Comparison of ENCODE assay signal across 8 cellular contexts in genomic region chr15:51382787-51383186, GRCh38. TPM values are rescaled to one million over a fixed set of nuclear protein-coding genes. Genes with fewer than 3 reads are reported as not detected.
DNase-seq lines count a peak whose midpoint lies in the region; ATAC-seq, FAIRE-seq and TF ChIP-seq lines count a peak whose summit lies in the region.

No MANE protein-coding gene starts in this region.

- ATAC-seq in activated T-cell treated with anti-CD3 and anti-CD28 coated beads, Interleukin-2, amount 50 U/mL, for 72 hours (replicated peaks in 1 of 2) = no peak
- ATAC-seq in HG02763 (IDR thresholded peaks at IDR 0.05; ENCODE audit: unreplicated experiment) (no peak), GM19455 (IDR thresholded peaks at IDR 0.05; ENCODE audit: unreplicated experiment) (no peak)

- H2BK12ac ChIP-seq in H1 (ENCODE audit: low read depth, low read length) = no peak overlapping the region
- no peak overlapping the region for H2BK12ac ChIP-seq in trophoblast cell (ENCODE audit: low read length)

- H2AFZ ChIP-seq in H1 (ENCODE audit: low read length) (no peak overlapping the region), trophoblast cell (ENCODE audit: insufficient read depth, low read length, poor library complexity) (no peak overlapping the region)

- peaks cover 19% of the 10 kb centered on the region for H3K27me3 Mint-ChIP-seq in activated T-cell treated with anti-CD3 and anti-CD28 coated beads, Interleukin-2, amount 50 U/mL, for 72 hours (ENCODE audit: low read depth)

- H4K5ac ChIP-seq in H1 (ENCODE audit: insufficient read length, low read depth, low read length) = no peak overlapping the region

- no peak overlapping the region for H3K4me2 ChIP-seq in H1 (ENCODE audit: insufficient read depth in 1 of 2, low read depth in 2 of 2, low read length in 2 of 2)
- H3K4me2 ChIP-seq in trophoblast cell (ENCODE audit: low read length) = no peak overlapping the region

- no peak overlapping the region for H4K8ac ChIP-seq in H1 (ENCODE audit: extremely low read depth, insufficient read depth, low read length)
- no peak overlapping the region for H4K8ac ChIP-seq in trophoblast cell (ENCODE audit: low read depth, low read length)

- no TSS peak for BruUV-seq in A673 (replicated peaks; lab: Mats Ljungman, UMichigan)

- TF ChIP-seq RAD21 in H1 (IDR thresholded peaks at IDR 0.05 in 1 of 2, conservative IDR thresholded peaks at IDR 0.05 in 1 of 2; ENCODE audit: low read depth in 2 of 2, low read length in 2 of 2) = peak; percentile 42 to 60

- no peak overlapping the region for H3K9ac ChIP-seq in H1 (replicated peaks in 1 of 4; ENCODE audit: extremely low read depth in 1 of 4, low read depth in 3 of 4, low read length in 3 of 4)
- H3K9ac ChIP-seq in trophoblast cell (ENCODE audit: low read length) = no peak overlapping the region

- DNase-seq in A673 (ENCODE audit: low spot score) (peak; percentile 68), GM12865 (ENCODE audit: low read depth) (peak; percentile 41), NCI-H226 (peak; percentile 50), H1 (ENCODE audit: low read depth in 1 of 2, low spot score in 2 of 2) (peak in 1 of 2 experiments; percentile 61), trophoblast cell (peak; percentile 35 to 65)
- DNase-seq in activated T-cell treated with anti-CD3 and anti-CD28 coated beads, Interleukin-2, amount 50 U/mL, for 72 hours = no peak

- H4K91ac ChIP-seq in H1 (replicated peaks; ENCODE audit: insufficient read length, low read length) (no peak overlapping the region), trophoblast cell (ENCODE audit: low read depth, low read length) (no peak overlapping the region)

- H2BK15ac ChIP-seq in H1 (ENCODE audit: low read length) = no peak overlapping the region

- H3K27ac ChIP-seq in A673 (ENCODE audit: low read depth, low read length, poor library complexity, severe bottlenecking) (no peak overlapping the region), H1 (ENCODE audit: low read depth, low read length) (no peak overlapping the region), trophoblast cell (ENCODE audit: low read depth, low read length) (no peak overlapping the region)

- no peaks in the 10 kb centered on the region for H3K79me1 ChIP-seq in H1 (ENCODE audit: low read depth, low read length)
- H3K79me1 ChIP-seq in trophoblast cell (ENCODE audit: low read length) = peaks cover 6% of the 10 kb centered on the region

- no peak overlapping the region for H3K27ac Mint-ChIP-seq in activated T-cell treated with anti-CD3 and anti-CD28 coated beads, Interleukin-2, amount 50 U/mL, for 72 hours

- intact Hi-C loops in A673 (cut with micrococcal nuclease; ENCODE audit: unreplicated experiment) = loop anchor here (5.0 kb wide), 1 partner anchor 155 kb away; no protein-coding TSS in a partner anchor

- H2BK120ac ChIP-seq in H1 (replicated peaks; ENCODE audit: low read depth, low read length) = no peak overlapping the region
- H2BK120ac ChIP-seq in trophoblast cell (ENCODE audit: insufficient read depth, low read length, poor library complexity) = no peak overlapping the region

- H3K18ac ChIP-seq in H1 (ENCODE audit: extremely low read depth, low read length) (no peak overlapping the region), trophoblast cell (ENCODE audit: low read length) (no peak overlapping the region)

- TF ChIP-seq EP300 in H1 (IDR thresholded peaks at IDR 0.05; ENCODE audit: borderline replicate concordance in 1 of 2, low read depth in 2 of 2, low read length in 2 of 2) = no peak

- no peak overlapping the region for H4K12ac ChIP-seq in trophoblast cell (ENCODE audit: low read depth, low read length)

- H3K4me1 ChIP-seq in A673 (ENCODE audit: insufficient read depth, low read length, poor library complexity, severe bottlenecking) (no peaks in the 10 kb centered on the region), H1 (replicated peaks in 1 of 4; ENCODE audit: control insufficient read depth in 3 of 4, insufficient read depth in 4 of 4, low read length in 3 of 4) (no peaks in the 10 kb centered on the region; a peak in 1 of 7 replicates), trophoblast cell (ENCODE audit: control insufficient read depth in 1 of 2, insufficient read depth in 2 of 2, low read length in 2 of 2) (no peaks in the 10 kb centered on the region)

- POLR2A ChIA-PET in A673 (lab: Charles Lee; ENCODE audit: low non-redundant PET) = interaction anchor here (0.6 kb wide), 1 partner anchor 281 kb away, joined by 3 read pairs; no protein-coding TSS in a partner anchor
- POLR2A ChIA-PET in H1 (lab: Charles Lee; ENCODE audit: partially characterized antibody) = no interaction called here

- H2BK5ac ChIP-seq in H1 (ENCODE audit: low read depth, low read length) (no peak overlapping the region), trophoblast cell (ENCODE audit: low read depth, low read length, poor library complexity) (no peak overlapping the region)

- H2AK5ac ChIP-seq in H1 (ENCODE audit: low read depth, low read length) (no peak overlapping the region), trophoblast cell (ENCODE audit: low read length) (no peak overlapping the region)

- H3K14ac ChIP-seq in H1 (ENCODE audit: insufficient read length) (no peak overlapping the region), trophoblast cell (ENCODE audit: low read length) (no peak overlapping the region)

- WGBS in H1 (ENCODE audit: extremely low coverage in 1 of 2, insufficient coverage in 1 of 2, insufficient read length in 1 of 2, insufficient replicate concordance in 2 of 2, low coverage in 1 of 2, low lambda C conversion rate in 2 of 2, missing lambda C conversion rate in 1 of 2), 2 experiments = 50% methylated on average over 4 of the region's 4 CpGs; no CpG with 5 or more reads in 1 of the 2 experiments
- WGBS in trophoblast cell (ENCODE audit: extremely low coverage, insufficient coverage, insufficient read length) = no CpG with 5 or more reads among the region's 4 CpGs

- H3K23me2 ChIP-seq in H1 (ENCODE audit: low read depth, low read length) = no peaks in the 10 kb centered on the region

- no peak overlapping the region for H2BK20ac ChIP-seq in H1 (ENCODE audit: low read length)

- peak; percentile 45 for FAIRE-seq in H1 (lab: Jason Lieb, UNC)

- no peaks in the 10 kb centered on the region for H4K20me1 ChIP-seq in H1 (replicated peaks in 1 of 2; ENCODE audit: control insufficient read depth in 1 of 2, insufficient read depth in 2 of 2, low read length in 2 of 2)

- H3K4ac ChIP-seq in H1 (replicated peaks; ENCODE audit: insufficient read length, low read depth, low read length) (no peak overlapping the region), trophoblast cell (ENCODE audit: low read depth, low read length) (no peak overlapping the region)

- H3K4me3 ChIP-seq in A673 (ENCODE audit: low read depth, low read length, poor library complexity, severe bottlenecking) (no peak overlapping the region), GM12865 (ENCODE audit: low read depth, low read length) (no peak overlapping the region), H1 (ENCODE audit: extremely low read depth in 1 of 4, insufficient read depth in 2 of 4, low read depth in 3 of 4, low read length in 4 of 4) (no peak overlapping the region), trophoblast cell (ENCODE audit: low read depth, low read length) (no peak overlapping the region)

- H3K56ac ChIP-seq in H1 (replicated peaks; ENCODE audit: insufficient read length, low read depth, low read length) = no peak overlapping the region

- no peaks in the 10 kb centered on the region for H3K36me3 ChIP-seq in A673 (ENCODE audit: insufficient read depth, low read length, poor library complexity, severe bottlenecking)
- H3K36me3 ChIP-seq in H1 (ENCODE audit: control insufficient read depth in 2 of 4, insufficient read depth in 4 of 4, low read length in 3 of 4) = no peaks in the 10 kb centered on the region
- peaks cover 0 to 5% of the 10 kb centered on the region in 2 experiments for H3K36me3 ChIP-seq in trophoblast cell (ENCODE audit: control insufficient read depth in 1 of 2, insufficient read depth in 2 of 2, low read length in 2 of 2)

- H3K9me3 ChIP-seq in A673 (ENCODE audit: low read depth, low read length, poor library complexity, severe bottlenecking) (no peaks in the 10 kb centered on the region), H1 (ENCODE audit: insufficient read depth in 2 of 2, low read depth in 1 of 2, low read length in 1 of 2) (0 out of 4 replicates have a peak, but pooled peaks cover 0 to 2% of the 10 kb centered on the region in 2 experiments), trophoblast cell (ENCODE audit: insufficient read depth, low read depth, low read length) (no peaks in the 10 kb centered on the region)

- CTCF ChIA-PET in A673 (lab: Charles Lee) = interaction anchor here (0.6 to 1.1 kb wide), 5 partner anchors 13 to 1054 kb away, joined by 3 to 7 read pairs (median 3); no protein-coding TSS in a partner anchor
- CTCF ChIA-PET in H1 (lab: Charles Lee; ENCODE audit: partially characterized antibody) = interaction anchor here (0.6 to 10.6 kb wide), 31 partner anchors 7 to 250 kb away, joined by 3 to 263 read pairs (median 4); no protein-coding TSS in a partner anchor

- H3K36me3 Mint-ChIP-seq in activated T-cell treated with anti-CD3 and anti-CD28 coated beads, Interleukin-2, amount 50 U/mL, for 72 hours (ENCODE audit: insufficient read depth in 2 of 2) = no peaks in the 10 kb centered on the region

- H3K4me1 Mint-ChIP-seq in activated T-cell treated with anti-CD3 and anti-CD28 coated beads, Interleukin-2, amount 50 U/mL, for 72 hours (ENCODE audit: low read depth) = no peaks in the 10 kb centered on the region

- TF ChIP-seq CTCF in A673 (conservative IDR thresholded peaks at IDR 0.05; ENCODE audit: low read depth, low read length) = peak; percentile 64
- peak; percentile 43 for TF ChIP-seq CTCF in GM12865 (IDR thresholded peaks at IDR 0.05; ENCODE audit: insufficient read depth, low read depth, low read length, missing control alignments)
- TF ChIP-seq CTCF in H1 (IDR thresholded peaks at IDR 0.05; ENCODE audit: control extremely low read depth in 1 of 3, insufficient read depth in 1 of 3, low read depth in 1 of 3, low read length in 3 of 3) = peak; percentile 50 to 75 (median 71)

- TF ChIP-seq POLR2A in H1 (IDR thresholded peaks at IDR 0.05; ENCODE audit: control extremely low read depth in 1 of 2, low read depth in 2 of 2, low read length in 2 of 2) = no peak

- H3K9me3 Mint-ChIP-seq in activated T-cell treated with anti-CD3 and anti-CD28 coated beads, Interleukin-2, amount 50 U/mL, for 72 hours = no peaks in the 10 kb centered on the region

- H3K79me2 ChIP-seq in H1 (ENCODE audit: control insufficient read depth in 1 of 2, insufficient read depth in 2 of 2, low read length in 2 of 2) (no peaks in the 10 kb centered on the region), trophoblast cell (ENCODE audit: control insufficient read depth, insufficient read depth, low read length, poor library complexity) (no peaks in the 10 kb centered on the region)

- no peak overlapping the region for H3K4me3 Mint-ChIP-seq in activated T-cell treated with anti-CD3 and anti-CD28 coated beads, Interleukin-2, amount 50 U/mL, for 72 hours

- H3K23ac ChIP-seq in H1 (ENCODE audit: insufficient read length) (no peak overlapping the region), trophoblast cell (ENCODE audit: low read length) (no peak overlapping the region)

- no peaks in the 10 kb centered on the region for H3K27me3 ChIP-seq in A673 (replicated peaks; ENCODE audit: insufficient read depth, low read depth, low read length, poor library complexity)
- H3K27me3 ChIP-seq in H1 (replicated peaks in 1 of 4; ENCODE audit: control insufficient read depth in 3 of 4, extremely low read depth in 1 of 4, insufficient read depth in 3 of 4, low read length in 3 of 4) = no peaks in the 10 kb centered on the region
- no peaks in the 10 kb centered on the region for H3K27me3 ChIP-seq in trophoblast cell (ENCODE audit: insufficient read depth, low read length)

RNA-seq across cellular contexts. Expression of gene GLDN, which starts 41.3 kb away (rescaled TPM):
- total RNA-seq in A673 (2021) = not detected in 2 replicates
- 0.44 and 0.50 TPM in 2 replicates for total RNA-seq in H1 (2021; fragmentation: NEBNext Ultra II Directional; extraction: Animal tissue kit (Norgen Biotek cat#: 25700))
- polyA plus RNA-seq in H1 (2011; rRNA removed) = 0.16 and 0.24 TPM in 2 replicates
- 0.30 TPM for polyA plus RNA-seq in H1 (2011; cell fraction: cytosol; rRNA removed)
- 1.1 TPM for polyA plus RNA-seq in H1 (2011; cell fraction: nucleus; rRNA removed)
- 0.28 to 0.34 TPM (median 0.32 TPM) in 4 replicates for polyA plus RNA-seq in H1 (2012, experiment 1 of 2)
- 0.04 TPM for polyA plus RNA-seq in H1 (2012, experiment 2 of 2)
- 0.57 TPM for polyA plus RNA-seq in H1 (2013, experiment 1 of 2)
- polyA plus RNA-seq in H1 (2013, experiment 2 of 2) = 0.35 TPM
- 0.95 and 1.1 TPM in 2 replicates for polyA minus RNA-seq in H1 (2011; rRNA and poly(A)+ RNA removed)
- polyA minus RNA-seq in H1 (2011; cell fraction: cytosol; rRNA and poly(A)+ RNA removed) = not detected
- polyA minus RNA-seq in H1 (2011; cell fraction: nucleus; rRNA and poly(A)+ RNA removed) = 2.9 TPM
- polyA plus RNA-seq in trophoblast cell (2013) = 10.9 and 12.0 TPM in 2 replicates
- not detected for total RNA-seq in activated T-cell treated with anti-CD3 and anti-CD28 coated beads, Interleukin-2, amount 50 U/mL, for 72 hours

RNA-seq across cellular contexts. Expression of gene CYP19A1, which starts 44.4 kb away (rescaled TPM):
- 0.42 and 0.80 TPM in 2 replicates for total RNA-seq in A673 (2021)
- not detected in 2 replicates for total RNA-seq in H1 (2021; fragmentation: NEBNext Ultra II Directional; extraction: Animal tissue kit (Norgen Biotek cat#: 25700))
- polyA plus RNA-seq in H1 (2011; rRNA removed) = not detected in 2 replicates
- not detected for polyA plus RNA-seq in H1 (2011; cell fraction: cytosol; rRNA removed)
- not detected for polyA plus RNA-seq in H1 (2011; cell fraction: nucleus; rRNA removed)
- polyA plus RNA-seq in H1 (2012, experiment 1 of 2) = 0.25 to 0.29 TPM in 2 of 4 replicates, not detected in the others
- polyA plus RNA-seq in H1 (2012, experiment 2 of 2) = not detected
- 0.04 TPM for polyA plus RNA-seq in H1 (2013, experiment 1 of 2)
- 0.07 TPM for polyA plus RNA-seq in H1 (2013, experiment 2 of 2)
- not detected in 2 replicates for polyA minus RNA-seq in H1 (2011; rRNA and poly(A)+ RNA removed)
- not detected for polyA minus RNA-seq in H1 (2011; cell fraction: cytosol; rRNA and poly(A)+ RNA removed)
- polyA minus RNA-seq in H1 (2011; cell fraction: nucleus; rRNA and poly(A)+ RNA removed) = not detected
- polyA plus RNA-seq in trophoblast cell (2013) = 819 and 922 TPM in 2 replicates
- not detected for total RNA-seq in activated T-cell treated with anti-CD3 and anti-CD28 coated beads, Interleukin-2, amount 50 U/mL, for 72 hours

Comparison
In these comparisons a context has a peak if more than half of its experiments do, and no peak if none do; other contexts are left out.
1. DNase-seq: peak in A673 (single experiment), GM12865 (single experiment), NCI-H226 (single experiment) and trophoblast cell (2 of 2); none in activated T-cell treated with anti-CD3 and anti-CD28 coated beads, Interleukin-2, amount 50 U/mL, for 72 hours (0 of 2).
2. Peak in every context shown above with its lines, with median percentiles within 50 percentile points of each other: CTCF ChIP-seq.